Comparison of ENCODE assay signal across 14 cellular contexts in the genomic region with DNA sequence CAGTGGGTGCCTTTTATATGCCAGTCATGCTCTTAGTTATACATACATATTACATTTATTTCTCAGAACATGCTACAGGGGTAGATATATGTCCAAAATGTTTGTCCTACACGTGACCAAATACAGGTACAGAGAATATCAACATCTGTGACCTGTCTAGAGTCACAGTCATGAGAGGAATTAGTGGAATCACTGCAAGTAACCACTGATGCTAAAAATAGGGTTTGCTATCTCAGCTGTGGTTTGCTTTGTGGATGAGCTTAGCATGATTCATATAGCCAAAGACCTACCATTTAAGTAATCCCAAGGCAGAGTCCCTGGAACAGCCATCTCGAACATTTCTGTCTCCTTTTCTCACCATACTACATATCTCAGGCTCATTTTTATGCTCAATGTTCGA. TPM values are rescaled to one million over a fixed set of nuclear protein-coding genes. Genes with fewer than 3 reads are reported as not detected.
DNase-seq lines count a peak whose midpoint lies in the region; ATAC-seq and TF ChIP-seq lines count a peak whose summit lies in the region.
"Had no signal": no experiment of that assay in that cellular context is flagged by ENCODE, and none has a peak within 500 bp of the region (broad histone marks: within the 10 kb centered on the region; RNA-seq: fewer than 3 reads in every experiment).

No MANE protein-coding gene starts in this region.

- H2AFZ ChIP-seq in Karpas-422 (ENCODE audit: low read length) = no peak overlapping the region

- intact Hi-C loops in ascending aorta (cut with DNase I) = no loop called here
- intact Hi-C loops in aorta (cut with DNase I) = no loop called here

- no peak overlapping the region for H3K9ac ChIP-seq in Karpas-422 (ENCODE audit: low read length)

- no peaks in the 10 kb centered on the region for H4K20me1 ChIP-seq in Karpas-422 (ENCODE audit: insufficient read depth, low read depth, low read length)

- 68 to 71% methylated on average over 3 of the region's 3 CpGs for WGBS in aorta, 2 donors

- H3K4me2 ChIP-seq in Karpas-422 (ENCODE audit: low read depth, low read length, poor library complexity, severe bottlenecking) = no peak overlapping the region

- H3K4me3 ChIP-seq in ascending aorta (no peak overlapping the region), Karpas-422 (ENCODE audit: low read length) (no peak overlapping the region), aorta (ENCODE audit: low read length in 2 of 2) (no peak overlapping the region)
- H3K4me3 ChIP-seq: skin epidermis had no signal

- ATAC-seq in HG03469 (IDR thresholded peaks at IDR 0.05; ENCODE audit: unreplicated experiment) = peak; percentile 43
- no peak for ATAC-seq in aorta (ENCODE audit: low FRiP score)

- H3K9me3 ChIP-seq in ascending aorta = no peaks in the 10 kb centered on the region
- H3K9me3 ChIP-seq in Karpas-422 (ENCODE audit: low read length) = no peaks in the 10 kb centered on the region
- H3K9me3 ChIP-seq in aorta (ENCODE audit: control insufficient read depth, low read length) = no peaks in the 10 kb centered on the region

- no peaks in the 10 kb centered on the region for H3K36me3 ChIP-seq in ascending aorta
- no peaks in the 10 kb centered on the region for H3K36me3 ChIP-seq in Karpas-422 (ENCODE audit: insufficient read depth, low read length)
- H3K36me3 ChIP-seq in aorta (ENCODE audit: control insufficient read depth in 1 of 2, insufficient read depth in 2 of 2, low read length in 1 of 2) = no peaks in the 10 kb centered on the region

- H3K4me1 ChIP-seq in ascending aorta (no peaks in the 10 kb centered on the region), Karpas-422 (ENCODE audit: low read length) (peaks cover 2% of the 10 kb centered on the region), aorta (ENCODE audit: control insufficient read depth in 1 of 2, insufficient read depth in 2 of 2, low read length in 2 of 2) (no peaks in the 10 kb centered on the region)

- no peaks in the 10 kb centered on the region for H3K79me2 ChIP-seq in Karpas-422 (ENCODE audit: low read length)

- H3K27ac ChIP-seq in ascending aorta = no peak overlapping the region
- H3K27ac ChIP-seq in Karpas-422 (ENCODE audit: low read length) = no peak overlapping the region
- H3K27ac ChIP-seq in aorta (ENCODE audit: low read depth in 1 of 2, low read length in 2 of 2) = no peak overlapping the region
- H3K27ac ChIP-seq: skin epidermis had no signal

- H3K27me3 ChIP-seq in ascending aorta (no peaks in the 10 kb centered on the region), Karpas-422 (ENCODE audit: low read length) (no peaks in the 10 kb centered on the region), aorta (ENCODE audit: control insufficient read depth in 1 of 2, insufficient read depth in 2 of 2, low read length in 1 of 2) (no peaks in the 10 kb centered on the region)

- DNase-seq in AG20443 (ENCODE audit: low spot score) (peak; percentile 72), SW480 (ENCODE audit: low spot score) (peak; percentile 69), glomerular visceral epithelial cell (ENCODE audit: extremely low spot score) (peak; percentile 78), SKM-1 treated with dmso at 0.1 percent for 144 hours (lab: John Stamatoyannopoulos, UW; ENCODE audit: unreplicated experiment) (no peak), ascending aorta (ENCODE audit: low spot score in 2 of 2) (no peak), Karpas-422 (no peak), aorta (no peak)
- DNase-seq: activated CD4-positive, alpha-beta memory T cell treated with anti-CD3 and anti-CD28 coated beads for 36 hours; head of caudate nucleus; NCI-H2029 treated with DMSO at 0.1 percent for 48 hours; SIG-M5 had no signal

- TF ChIP-seq CTCF in ascending aorta (IDR thresholded peaks at IDR 0.05) = no peak

- H3K9me2 ChIP-seq in Karpas-422 (replicated peaks; ENCODE audit: insufficient read depth, low read length) = no peaks in the 10 kb centered on the region

RNA-seq across cellular contexts. Expression of a gene that starts 32.3 kb away (rescaled TPM):
- total RNA-seq in ascending aorta (not detected), aorta (not detected)
- not detected in 2 replicates for total RNA-seq in Karpas-422 (2014; rRNA removed; shearing (Covaris generic); ENCODE audit: low replicate concordance)
- polyA plus RNA-seq in aorta = not detected
- total RNA-seq: activated CD4-positive, alpha-beta memory T cell treated with anti-CD3 and anti-CD28 coated beads for 36 hours; mucosa of gallbladder had no signal

RNA-seq across cellular contexts. Expression of a gene that starts 36.6 kb away (rescaled TPM):
- not detected for total RNA-seq in ascending aorta
- total RNA-seq in Karpas-422 (2014; rRNA removed; shearing (Covaris generic); ENCODE audit: low replicate concordance) = not detected in 2 replicates
- not detected for total RNA-seq in aorta
- polyA plus RNA-seq in aorta = not detected
- total RNA-seq: activated CD4-positive, alpha-beta memory T cell treated with anti-CD3 and anti-CD28 coated beads for 36 hours; mucosa of gallbladder had no signal

Comparison
In these comparisons a context has a peak if more than half of its experiments do, and no peak if none do; other contexts are left out.
1. DNase-seq: peak in AG20443 (single experiment), SW480 (single experiment) and glomerular visceral epithelial cell (single experiment); none in SKM-1 treated with dmso at 0.1 percent for 144 hours (single experiment), ascending aorta (0 of 2), Karpas-422 (single experiment) and aorta (0 of 2).